ENCODE assay signal across 12 cellular contexts in genomic region chr5:173802670-173803165, GRCh38.
DNase-seq lines count a peak whose midpoint lies in the region; ATAC-seq and TF ChIP-seq lines count a peak whose summit lies in the region.
"Had no signal": no experiment of that assay in that cellular context is flagged by ENCODE, and none has a peak within 500 bp of the region (broad histone marks: within the 10 kb centered on the region; RNA-seq: fewer than 3 reads in every experiment).

No MANE protein-coding gene starts in this region.

- peak; percentile 89 for DNase-seq in LoVo (ENCODE audit: low spot score)
- DNase-seq in body of pancreas = peak; percentile 22 to 68 (median 42)
- DNase-seq in left lung = peak; percentile 79 to 91
- DNase-seq in aorta = peak in 1 of 2 donors; percentile 75
- DNase-seq in activated T-cell treated with anti-CD3 and anti-CD28 coated beads for 4 hours = no peak
- no peak for DNase-seq in activated CD4-positive, alpha-beta T cell treated with anti-CD3 and anti-CD28 coated beads, Interleukin-2, amount 10 ng/mL, durations not matched to agents 7 days and 5 days
- DNase-seq: DND-41; glutamatergic neuron; NCI-H2227 treated with DMSO at 0.1 percent for 48 hours; stimulated activated naive CD8-positive, alpha-beta T cell treated with anti-CD3 and anti-CD28 coated beads, Interleukin-15, amount 100 ng/mL, for 72 hours had no signal

- H3K36me3 ChIP-seq in body of pancreas (replicated peaks in 1 of 2; ENCODE audit: insufficient read depth in 1 of 2, low read depth in 2 of 2) (no peaks in the 10 kb centered on the region), left lung (no peaks in the 10 kb centered on the region), aorta (ENCODE audit: control insufficient read depth in 1 of 2, insufficient read depth in 2 of 2, low read length in 1 of 2) (no peaks in the 10 kb centered on the region)

- TF ChIP-seq CTCF in body of pancreas (IDR thresholded peaks at IDR 0.05) = no peak
- TF ChIP-seq CTCF in left lung (IDR thresholded peaks at IDR 0.05) = no peak

- H3K27me3 ChIP-seq in body of pancreas = no peaks in the 10 kb centered on the region
- H3K27me3 ChIP-seq in left lung = no peaks in the 10 kb centered on the region
- H3K27me3 ChIP-seq in aorta (ENCODE audit: control insufficient read depth in 1 of 2, insufficient read depth in 2 of 2, low read length in 1 of 2) = no peaks in the 10 kb centered on the region

- intact Hi-C loops in body of pancreas (cut with DNase I) (no loop called here), left lung (cut with DNase I) (no loop called here), aorta (cut with DNase I) (no loop called here)

- POLR2A ChIA-PET in activated CD4-positive, alpha-beta T cell treated with anti-CD3 and anti-CD28 coated beads, Interleukin-2, amount 10 ng/mL, durations not matched to agents 7 days and 5 days (lab: Charles Lee) = no interaction called here

- H3K27ac ChIP-seq in body of pancreas (no peak overlapping the region), left lung (peak overlapping the region in 1 of 2 donors; percentile 41), aorta (ENCODE audit: low read depth in 1 of 2, low read length in 2 of 2) (no peak overlapping the region)

- H3K27me3 Mint-ChIP-seq in activated CD4-positive, alpha-beta T cell treated with anti-CD3 and anti-CD28 coated beads, Interleukin-2, amount 10 ng/mL, durations not matched to agents 7 days and 5 days = peaks cover 2% of the 10 kb centered on the region

- WGBS in body of pancreas, 2 donors = 55 to 67% methylated on average over 7 of the region's 7 CpGs
- 82 to 87% methylated on average over 7 of the region's 7 CpGs for WGBS in aorta, 2 donors

- H3K4me3 ChIP-seq in body of pancreas (no peak overlapping the region), left lung (no peak overlapping the region), aorta (ENCODE audit: low read length in 2 of 2) (no peak overlapping the region)

- ATAC-seq in body of pancreas = peak; percentile 65
- peak; percentile 74 for ATAC-seq in left lung
- peak; percentile 31 for ATAC-seq in aorta (ENCODE audit: low FRiP score)
- ATAC-seq in GM18909 (IDR thresholded peaks at IDR 0.05; ENCODE audit: poor library complexity, unreplicated experiment) = no peak
- ATAC-seq: stimulated activated naive CD8-positive, alpha-beta T cell treated with anti-CD3 and anti-CD28 coated beads, Interleukin-15, amount 100 ng/mL, for 72 hours had no signal

- no peak overlapping the region for H3K4me3 Mint-ChIP-seq in activated CD4-positive, alpha-beta T cell treated with anti-CD3 and anti-CD28 coated beads, Interleukin-2, amount 10 ng/mL, durations not matched to agents 7 days and 5 days
- H3K4me3 Mint-ChIP-seq: stimulated activated naive CD8-positive, alpha-beta T cell treated with anti-CD3 and anti-CD28 coated beads, Interleukin-15, amount 100 ng/mL, for 72 hours; T-helper 1 cell treated with Interleukin-12 subunit alpha and Interleukin-12 subunit beta and Interleukin-4 antibody, amounts not matched to agents 30 μg/mL and 1 μg/mL, for 36 hours had no signal

- H3K9me3 ChIP-seq in body of pancreas (no peaks in the 10 kb centered on the region), left lung (no peaks in the 10 kb centered on the region), aorta (ENCODE audit: control insufficient read depth, low read length) (no peaks in the 10 kb centered on the region)

- no peak for TF ChIP-seq POLR2A in body of pancreas (IDR thresholded peaks at IDR 0.05)

- no peaks in the 10 kb centered on the region for H3K4me1 Mint-ChIP-seq in activated CD4-positive, alpha-beta T cell treated with anti-CD3 and anti-CD28 coated beads, Interleukin-2, amount 10 ng/mL, durations not matched to agents 7 days and 5 days
- H3K4me1 Mint-ChIP-seq: stimulated activated naive CD8-positive, alpha-beta T cell treated with anti-CD3 and anti-CD28 coated beads, Interleukin-15, amount 100 ng/mL, for 72 hours had no signal

- no peaks in the 10 kb centered on the region for H3K36me3 Mint-ChIP-seq in activated CD4-positive, alpha-beta T cell treated with anti-CD3 and anti-CD28 coated beads, Interleukin-2, amount 10 ng/mL, durations not matched to agents 7 days and 5 days (ENCODE audit: low read depth)

- no peak overlapping the region for H3K27ac Mint-ChIP-seq in activated CD4-positive, alpha-beta T cell treated with anti-CD3 and anti-CD28 coated beads, Interleukin-2, amount 10 ng/mL, durations not matched to agents 7 days and 5 days
- H3K27ac Mint-ChIP-seq: stimulated activated naive CD8-positive, alpha-beta T cell treated with anti-CD3 and anti-CD28 coated beads, Interleukin-15, amount 100 ng/mL, for 72 hours; T-helper 1 cell treated with Interleukin-12 subunit alpha and Interleukin-12 subunit beta and Interleukin-4 antibody, amounts not matched to agents 30 μg/mL and 1 μg/mL, for 36 hours had no signal

- no peaks in the 10 kb centered on the region for H3K9me3 Mint-ChIP-seq in activated CD4-positive, alpha-beta T cell treated with anti-CD3 and anti-CD28 coated beads, Interleukin-2, amount 10 ng/mL, durations not matched to agents 7 days and 5 days
- H3K9me3 Mint-ChIP-seq: stimulated activated naive CD8-positive, alpha-beta T cell treated with anti-CD3 and anti-CD28 coated beads, Interleukin-15, amount 100 ng/mL, for 72 hours; T-helper 1 cell treated with Interleukin-12 subunit alpha and Interleukin-12 subunit beta and Interleukin-4 antibody, amounts not matched to agents 30 μg/mL and 1 μg/mL, for 36 hours had no signal

- CTCF ChIA-PET in activated CD4-positive, alpha-beta T cell treated with anti-CD3 and anti-CD28 coated beads, Interleukin-2, amount 10 ng/mL, durations not matched to agents 7 days and 5 days (lab: Charles Lee) = no interaction called here

- H3K4me1 ChIP-seq in body of pancreas (no peaks in the 10 kb centered on the region), left lung (peaks cover 0 to 21% of the 10 kb centered on the region in 2 donors), aorta (ENCODE audit: control insufficient read depth in 1 of 2, insufficient read depth in 2 of 2, low read length in 2 of 2) (no peaks in the 10 kb centered on the region)

Comparison
In these comparisons a context has a peak if more than half of its experiments do, and no peak if none do; other contexts are left out.
1. DNase-seq: peak in LoVo (single experiment), body of pancreas (4 of 4) and left lung (2 of 2); none in activated T-cell treated with anti-CD3 and anti-CD28 coated beads for 4 hours (single experiment) and activated CD4-positive, alpha-beta T cell treated with anti-CD3 and anti-CD28 coated beads, Interleukin-2, amount 10 ng/mL, durations not matched to agents 7 days and 5 days (single experiment).